In genomic region chr5:140564196-140565023, GRCh38 we compare ENCODE assay signal across 8 cellular contexts. TPM values are rescaled to one million over a fixed set of nuclear protein-coding genes. Genes with fewer than 3 reads are reported as not detected.
A peak's percentile ranks its signal among the peaks of the same experiment; 100 is the strongest.
DNase-seq lines count a peak whose midpoint lies in the region; ATAC-seq and TF ChIP-seq lines count a peak whose summit lies in the region.

Gene APBB3, minus strand, starts transcription at chr5:140564598. Its CDS starts 353 bp downstream, at chr5:140564245.
Gene SLC35A4, plus strand, starts transcription at chr5:140564828. Its CDS starts 2,342 bp downstream, at chr5:140567170.

- peak within 1 kb of the TSS; percentile 78 for H3K4me3 ChIP-seq in AG09309 (ENCODE audit: control insufficient read depth, low read depth, low read length)

- ATAC-seq in GM19025 (IDR thresholded peaks at IDR 0.05; ENCODE audit: low read depth, unreplicated experiment) (peak; percentile 84), HG03354 (IDR thresholded peaks at IDR 0.05; ENCODE audit: poor library complexity, severe bottlenecking, unreplicated experiment) (peak; percentile 93)

- TF ChIP-seq CTCF in AG09309 (IDR thresholded peaks at IDR 0.05; ENCODE audit: control insufficient read depth, insufficient read depth, low read depth, low read length, missing control alignments), result no peak

- DNase-seq in AG09309 (ENCODE audit: low read depth) (peak; percentile 97), NCI-H460 (ENCODE audit: extremely low read depth, low read depth) (peak; percentile 96), cerebellar nuclear complex (lab: John Stamatoyannopoulos, UW) (peak; percentile 97 to 99), islet precursor cell (peak; percentile 98)
- DNase-seq in activated CD4-positive, CD25-positive, alpha-beta regulatory T cell treated with anti-CD3 and anti-CD28 coated beads, Interleukin-2, amount 50 U/mL, for 72 hours, result peak; percentile 95
- peak; percentile 89 to 94 (median 94) for DNase-seq in stimulated activated CD4-positive, alpha-beta T cell treated with anti-CD3 and anti-CD28 coated beads, Interleukin-12 subunit alpha, Interleukin-12 subunit beta, amount 100 ng/mL, for 48 hours (ENCODE audit: low read depth in 2 of 3, low spot score in 1 of 3)

RNA-seq across cellular contexts. Expression of gene APBB3, which starts in this region (rescaled TPM):
- total RNA-seq in NCI-H460 (2014; rRNA removed; shearing (Covaris generic)), result 9.8 and 12.6 TPM in 2 replicates
- polyA plus RNA-seq in NCI-H460 (2014; cell fraction: nucleus; rRNA removed), result 93.3 and 110 TPM in 2 replicates

RNA-seq across cellular contexts. Expression of gene SLC35A4, which starts in this region (rescaled TPM):
- 39.1 and 42.2 TPM in 2 replicates for total RNA-seq in NCI-H460 (2014; rRNA removed; shearing (Covaris generic))
- polyA plus RNA-seq in NCI-H460 (2014; cell fraction: nucleus; rRNA removed), result 35.1 and 48.9 TPM in 2 replicates

Comparison
In these comparisons a context has a peak if more than half of its experiments do, and no peak if none do; other contexts are left out.
1. Peak in every context shown above with its lines: DNase-seq, ATAC-seq and H3K4me3 ChIP-seq.